In genomic region chr17:17041571-17042380, GRCh38 we compare ENCODE assay signal across 8 cellular contexts. TPM values are rescaled to one million over a fixed set of nuclear protein-coding genes. Genes with fewer than 3 reads are reported as not detected.
DNase-seq lines count a peak whose midpoint lies in the region; ATAC-seq and TF ChIP-seq lines count a peak whose summit lies in the region.

No MANE protein-coding gene starts in this region.

- H3K36me3 ChIP-seq in OCI-LY7 (ENCODE audit: insufficient read depth, low read length), result no peaks in the 10 kb centered on the region
- no peaks in the 10 kb centered on the region for H3K36me3 ChIP-seq in mucosa of rectum (ENCODE audit: control insufficient read depth in 2 of 2, insufficient read depth in 2 of 2, low read length in 2 of 2)

- peak overlapping the region; percentile 50 to 70 for H3K9ac ChIP-seq in mucosa of rectum (ENCODE audit: low read depth in 1 of 2, low read length in 2 of 2)

- H3K9me3 ChIP-seq in OCI-LY7 (ENCODE audit: low read length), result no peaks in the 10 kb centered on the region
- no peaks in the 10 kb centered on the region for H3K9me3 ChIP-seq in mucosa of rectum (ENCODE audit: control insufficient read depth in 2 of 2, low read length in 2 of 2)

- peak; percentile 39 for DNase-seq in DMS114 treated with DMSO at 0.1 percent for 48 hours (lab: John Stamatoyannopoulos, UW; ENCODE audit: unreplicated experiment)
- peak; percentile 98 for DNase-seq in OCI-LY7 (ENCODE audit: low spot score)
- DNase-seq in activated T-cell treated with anti-CD3 and anti-CD28 coated beads for 48 hours (ENCODE audit: low read depth), result peak; percentile 97
- peak; percentile 97 to 98 for DNase-seq in erythroblast (lab: John Stamatoyannopoulos, UW)
- peak; percentile 95 for DNase-seq in stimulated activated CD8-positive, alpha-beta memory T cell treated with anti-CD3 and anti-CD28 coated beads, Interleukin-4, amount 100 ng/mL, for 24 hours (ENCODE audit: low read depth)

- peaks cover 21% of the 10 kb centered on the region for H4K20me1 ChIP-seq in OCI-LY7 (ENCODE audit: insufficient read depth, low read length)

- H3K4me3 Mint-ChIP-seq in IgD-negative memory B cell, result peak overlapping the region; percentile 61 to 88 (median 76)

- POLR2A ChIA-PET in OCI-LY7 (lab: Charles Lee), result interaction anchor here (0.9 kb wide), 2 partner anchors 130 to 243 kb away, joined by 4 to 7 read pairs; no protein-coding TSS in a partner anchor

- no TSS peak for BruUV-seq in OCI-LY7 (replicated peaks; lab: Mats Ljungman, UMichigan)

- H3K27me3 Mint-ChIP-seq in IgD-negative memory B cell, result no peaks in the 10 kb centered on the region

- H3K27me3 ChIP-seq in mucosa of rectum (ENCODE audit: control insufficient read depth in 2 of 2, insufficient read depth in 2 of 2, low read length in 2 of 2), result no peaks in the 10 kb centered on the region

- peaks cover 31 to 42% (median 34%) of the 10 kb centered on the region in 3 donors for H3K4me1 Mint-ChIP-seq in IgD-negative memory B cell

- peaks cover 35% of the 10 kb centered on the region for H3K79me2 ChIP-seq in OCI-LY7 (ENCODE audit: insufficient read depth, low read depth, low read length)

- H3K9me2 ChIP-seq in OCI-LY7 (ENCODE audit: insufficient read depth, low read length), result no peaks in the 10 kb centered on the region

- peak overlapping the region in 1 of 3 donors; percentile 90 for H3K27ac Mint-ChIP-seq in IgD-negative memory B cell

- peak; percentile 86 for ATAC-seq in GM21619 (IDR thresholded peaks at IDR 0.05; ENCODE audit: unreplicated experiment)

- peaks cover 42% of the 10 kb centered on the region for H3K4me1 ChIP-seq in OCI-LY7 (ENCODE audit: insufficient read depth, low read length, poor library complexity, severe bottlenecking)
- H3K4me1 ChIP-seq in mucosa of rectum (ENCODE audit: control insufficient read depth in 2 of 2, insufficient read depth in 2 of 2, low read length in 2 of 2), result peaks cover 30 to 35% of the 10 kb centered on the region in 2 donors

- CTCF ChIA-PET in OCI-LY7 (lab: Charles Lee; ENCODE audit: unreplicated experiment), result no interaction called here

- H3K27ac ChIP-seq in OCI-LY7 (ENCODE audit: low read depth, low read length, poor library complexity, severe bottlenecking) (no peak overlapping the region), mucosa of rectum (ENCODE audit: low read depth in 2 of 2, low read length in 2 of 2) (peak overlapping the region; percentile 44 to 68)

- peak overlapping the region; percentile 78 for H2AFZ ChIP-seq in OCI-LY7 (ENCODE audit: low read length)

- no peaks in the 10 kb centered on the region for H3K9me3 Mint-ChIP-seq in IgD-negative memory B cell

- TF ChIP-seq CTCF in OCI-LY7 (conservative IDR thresholded peaks at IDR 0.05; ENCODE audit: low read length), result no peak

- no peak for TF ChIP-seq POLR2A in erythroblast (IDR thresholded peaks at IDR 0.05; ENCODE audit: low read length)

- H3K36me3 Mint-ChIP-seq in IgD-negative memory B cell, result no peaks in the 10 kb centered on the region

- intact Hi-C loops in OCI-LY7 (cut with micrococcal nuclease; ENCODE audit: unreplicated experiment), result no loop called here

- peak overlapping the region; percentile 80 for H3K4me2 ChIP-seq in OCI-LY7 (ENCODE audit: low read length)

- H3K4me3 ChIP-seq in OCI-LY7 (ENCODE audit: low read depth, low read length, poor library complexity, severe bottlenecking) (peak overlapping the region; percentile 64), mucosa of rectum (ENCODE audit: low read length in 2 of 2) (peak overlapping the region; percentile 70 to 80)

RNA-seq across cellular contexts. Expression of gene MPRIP, which starts 0.5 kb away (rescaled TPM):
- polyA plus RNA-seq in IgD-negative memory B cell, result 14.4 TPM
- 73.3 and 78.9 TPM in 2 replicates for total RNA-seq in OCI-LY7 (2014; rRNA removed; shearing (Covaris generic))
- 109 and 118 TPM in 2 replicates for total RNA-seq in OCI-LY7 (2022)

Comparison
In these comparisons a context has a peak if more than half of its experiments do, and no peak if none do; other contexts are left out.
1. DNase-seq: peak in every context shown above with its lines; median percentile 98 in OCI-LY7; 98 in erythroblast; 97 in activated T-cell treated with anti-CD3 and anti-CD28 coated beads for 48 hours; 95 in stimulated activated CD8-positive, alpha-beta memory T cell treated with anti-CD3 and anti-CD28 coated beads, Interleukin-4, amount 100 ng/mL, for 24 hours; 39 in DMS114 treated with DMSO at 0.1 percent for 48 hours.